9 cellular contexts compared by ENCODE assay signal in the genomic region with DNA sequence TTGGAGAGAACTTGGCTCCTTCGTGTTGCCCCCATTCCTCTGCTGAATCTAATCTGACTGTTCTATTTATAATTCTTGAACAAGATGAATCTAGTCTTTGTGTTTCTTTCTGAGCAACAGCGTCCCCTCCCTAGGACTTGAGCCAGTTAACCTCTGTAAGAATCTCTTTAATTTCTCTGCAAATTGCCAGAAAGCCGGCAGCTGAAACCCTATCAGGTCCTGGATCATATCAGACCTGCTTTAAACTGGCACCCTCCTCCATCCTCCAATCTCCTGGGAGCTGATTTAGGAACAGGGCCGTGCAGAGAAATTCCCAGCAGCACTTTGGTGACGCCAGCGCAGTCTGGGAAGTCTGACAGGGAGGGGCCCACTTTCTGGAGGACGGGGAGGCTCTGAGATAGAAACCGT.
DNase-seq lines count a peak whose midpoint lies in the region; ATAC-seq and TF ChIP-seq lines count a peak whose summit lies in the region.
"Had no signal": no experiment of that assay in that cellular context is flagged by ENCODE, and none has a peak within 500 bp of the region (broad histone marks: within the 10 kb centered on the region; RNA-seq: fewer than 3 reads in every experiment).

No MANE protein-coding gene starts in this region.

- no peak for TF ChIP-seq POLR2A in lower leg skin (IDR thresholded peaks at IDR 0.05)

- H3K9ac ChIP-seq in skeletal muscle satellite cell (ENCODE audit: low read depth, low read length), result peak overlapping the region; percentile 36

- ATAC-seq in GM21367 (IDR thresholded peaks at IDR 0.05; ENCODE audit: unreplicated experiment), result no peak

- H3K4me1 ChIP-seq in skeletal muscle satellite cell (ENCODE audit: control insufficient read depth, insufficient read depth, low read length), result peaks cover 10% of the 10 kb centered on the region

- DNase-seq in DMS 273 treated with DMSO at 0.1 percent for 48 hours (lab: John Stamatoyannopoulos, UW), result peak; percentile 17
- peak in 9 of 10 donors; percentile 26 to 71 (median 58) for DNase-seq in dorsolateral prefrontal cortex
- DNase-seq in lower leg skin (ENCODE audit: low spot score in 2 of 2), result peak; percentile 30 to 89
- DNase-seq in amniotic stem cell (lab: John Stamatoyannopoulos, UW), result no peak
- no peak for DNase-seq in UCSD-AML1 (lab: John Stamatoyannopoulos, UW; ENCODE audit: unreplicated experiment)
- no peak for DNase-seq in DMS53 (lab: John Stamatoyannopoulos, UW)
- DNase-seq: activated B cell treated with CpG ODN at 0.5 μM for 24 hours had no signal

- peak overlapping the region; percentile 43 to 95 (median 89) for H3K27ac ChIP-seq in dorsolateral prefrontal cortex

- no peak overlapping the region for H3K4me2 ChIP-seq in skeletal muscle satellite cell (ENCODE audit: low read length)

- H3K4me3 ChIP-seq in dorsolateral prefrontal cortex, result peak overlapping the region in 33 of 59 donors; percentile 1 to 45 (median 22)
- no peak overlapping the region for H3K4me3 ChIP-seq in lower leg skin (ENCODE audit: low read depth, poor library complexity, severe bottlenecking)
- H3K4me3 ChIP-seq in skeletal muscle satellite cell (ENCODE audit: low read length), result no peak overlapping the region

- H3K36me3 ChIP-seq in skeletal muscle satellite cell (ENCODE audit: insufficient read depth, low read length), result no peaks in the 10 kb centered on the region

- TF ChIP-seq CTCF in dorsolateral prefrontal cortex (IDR thresholded peaks at IDR 0.05 in 54 of 56, conservative IDR thresholded peaks at IDR 0.05 in 2 of 56; ENCODE audit: low read depth in 1 of 56, partially characterized antibody in 56 of 56), result peak in 17 of 56 donors; percentile 2 to 42 (median 24)
- TF ChIP-seq CTCF in lower leg skin (IDR thresholded peaks at IDR 0.05), result no peak

- intact Hi-C loops in dorsolateral prefrontal cortex (cut with DNase I) (no loop called here), lower leg skin (cut with DNase I; ENCODE audit: low total_unique reads) (no loop called here)

- H3K27me3 ChIP-seq in dorsolateral prefrontal cortex (no peaks in the 10 kb centered on the region), skeletal muscle satellite cell (ENCODE audit: control insufficient read depth, insufficient read depth, low read length) (no peaks in the 10 kb centered on the region)

- peaks cover 4% of the 10 kb centered on the region for H3K9me3 ChIP-seq in skeletal muscle satellite cell (replicated peaks; ENCODE audit: low read length)

- WGBS in lower leg skin, 2 donors, result 18 to 19% methylated on average over 8 of the region's 8 CpGs

Comparison
In these comparisons a context has a peak if more than half of its experiments do, and no peak if none do; other contexts are left out.
1. DNase-seq: peak in DMS 273 treated with DMSO at 0.1 percent for 48 hours (single experiment), dorsolateral prefrontal cortex (9 of 10) and lower leg skin (2 of 2); none in amniotic stem cell (single experiment), UCSD-AML1 (single experiment) and DMS53 (single experiment).
2. H3K4me3 ChIP-seq: peak in dorsolateral prefrontal cortex (33 of 59); none in lower leg skin (single experiment) and skeletal muscle satellite cell (single experiment).